21 cellular contexts compared by ENCODE assay signal in the genomic region with DNA sequence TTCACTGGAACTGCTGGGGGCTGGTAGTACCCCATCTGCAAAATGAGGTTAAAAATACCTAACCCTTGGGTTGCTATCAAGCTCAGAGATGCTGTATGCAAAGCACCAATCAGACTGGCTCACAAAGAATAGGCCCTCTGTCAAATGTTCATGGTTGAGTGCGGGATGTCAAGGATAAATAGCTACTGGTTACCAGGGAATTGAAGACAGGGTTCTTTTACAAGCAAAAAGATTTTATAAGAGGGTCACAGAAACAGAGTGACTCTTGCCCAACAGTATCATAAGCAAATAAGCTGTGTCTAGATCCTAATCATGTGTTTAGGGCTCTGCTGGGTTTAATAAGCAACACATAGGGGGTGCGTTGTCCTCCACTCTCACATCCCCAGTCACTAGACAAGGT. TPM values are rescaled to one million over a fixed set of nuclear protein-coding genes. Genes with fewer than 3 reads are reported as not detected.
A peak's percentile ranks its signal among the peaks of the same experiment; 100 is the strongest.
DNase-seq lines count a peak whose midpoint lies in the region; ATAC-seq and TF ChIP-seq lines count a peak whose summit lies in the region.
"Had no signal": no experiment of that assay in that cellular context is flagged by ENCODE, and none has a peak within 500 bp of the region (broad histone marks: within the 10 kb centered on the region; RNA-seq: fewer than 3 reads in every experiment).

No MANE protein-coding gene starts in this region.

- no peak overlapping the region for H3K4me3 ChIP-seq in BLaER1 treated with 17β-estradiol and CSF1 and Interleukin-3, amounts not matched to agents 10 nM and 100 nM
- peak overlapping the region; percentile 55 for H3K4me3 ChIP-seq in Karpas-422 (ENCODE audit: low read length)
- no peak overlapping the region for H3K4me3 ChIP-seq in CD8-positive, alpha-beta memory T cell (ENCODE audit: low read length)
- H3K4me3 ChIP-seq: GM23248, SK-N-MC had no signal

- H3K27ac ChIP-seq in BLaER1 treated with 17β-estradiol and CSF1 and Interleukin-3, amounts not matched to agents 10 nM and 100 nM = peak overlapping the region in 3 of 11 experiments; percentile 4 to 88 (median 28); a peak in 3 of 22 replicates
- H3K27ac ChIP-seq in Karpas-422 (ENCODE audit: low read length) = peak overlapping the region; percentile 99
- no peak overlapping the region for H3K27ac ChIP-seq in CD8-positive, alpha-beta memory T cell (ENCODE audit: low read depth, low read length)
- H3K27ac ChIP-seq: C4-2B, GM23248, SK-N-MC had no signal

- H3K79me2 ChIP-seq in Karpas-422 (ENCODE audit: low read length) = peaks cover 84% of the 10 kb centered on the region

- peak overlapping the region; percentile 40 for H3K27ac Mint-ChIP-seq in memory B cell
- no peak overlapping the region for H3K27ac Mint-ChIP-seq in CD8-positive, alpha-beta memory T cell

- H3K9me2 ChIP-seq in Karpas-422 (replicated peaks; ENCODE audit: insufficient read depth, low read length) = no peaks in the 10 kb centered on the region

- H3K4me2 ChIP-seq in BLaER1 treated with 17β-estradiol and CSF1 and Interleukin-3, amounts not matched to agents 10 nM and 100 nM = peak overlapping the region; percentile 84 to 95 (median 90)
- H3K4me2 ChIP-seq in Karpas-422 (ENCODE audit: low read depth, low read length, poor library complexity, severe bottlenecking) = peak overlapping the region; percentile 88

- H3K36me3 Mint-ChIP-seq in memory B cell = peaks cover 20% of the 10 kb centered on the region
- H3K36me3 Mint-ChIP-seq in CD8-positive, alpha-beta memory T cell = no peaks in the 10 kb centered on the region

- H3K27me3 Mint-ChIP-seq in memory B cell = no peaks in the 10 kb centered on the region
- H3K27me3 Mint-ChIP-seq in CD8-positive, alpha-beta memory T cell = peaks cover 16 to 26% of the 10 kb centered on the region in 2 donors

- peaks cover 7 to 100% (median 49%) of the 10 kb centered on the region in 11 experiments; a peak in 18 of 22 replicates for H4K20me1 ChIP-seq in BLaER1 treated with 17β-estradiol and CSF1 and Interleukin-3, amounts not matched to agents 10 nM and 100 nM
- H4K20me1 ChIP-seq in Karpas-422 (ENCODE audit: insufficient read depth, low read depth, low read length) = no peaks in the 10 kb centered on the region

- H3K27me3 ChIP-seq in BLaER1 treated with 17β-estradiol and CSF1 and Interleukin-3, amounts not matched to agents 10 nM and 100 nM = no peaks in the 10 kb centered on the region
- H3K27me3 ChIP-seq in Karpas-422 (ENCODE audit: low read length) = no peaks in the 10 kb centered on the region
- no peaks in the 10 kb centered on the region for H3K27me3 ChIP-seq in CD8-positive, alpha-beta memory T cell (ENCODE audit: insufficient read depth, low read length, poor library complexity, severe bottlenecking)

- DNase-seq in Karpas-422 (peak; percentile 97), memory B cell (ENCODE audit: low spot score in 2 of 2) (no peak), NCI-H2196 (lab: John Stamatoyannopoulos, UW; ENCODE audit: unreplicated experiment) (no peak), RPMI8226 (no peak), NCI-H2081 (lab: John Stamatoyannopoulos, UW) (no peak)
- DNase-seq in CD8-positive, alpha-beta memory T cell = no peak
- DNase-seq: Caco-2, DMS153, EL, GM23248, KG1, NCI-H1092 treated with DMSO at 0.1 percent for 48 hours, NCI-H1694 treated with DMSO at 0.1 percent for 48 hours, NCI-H446, NCI-H748 treated with DMSO at 0.1 percent for 48 hours, T-helper 1 cell had no signal

- no peaks in the 10 kb centered on the region for H3K9me3 Mint-ChIP-seq in memory B cell
- peaks cover 0 to 6% (median 2%) of the 10 kb centered on the region in 5 donors for H3K9me3 Mint-ChIP-seq in CD8-positive, alpha-beta memory T cell

- peak overlapping the region; percentile 39 for H3K4me3 Mint-ChIP-seq in memory B cell
- H3K4me3 Mint-ChIP-seq in CD8-positive, alpha-beta memory T cell = no peak overlapping the region

- H3K4me1 Mint-ChIP-seq in memory B cell = peaks cover 71% of the 10 kb centered on the region
- H3K4me1 Mint-ChIP-seq in CD8-positive, alpha-beta memory T cell = peaks cover 6 to 9% (median 9%) of the 10 kb centered on the region in 3 donors

- no peak for ATAC-seq in memory B cell (ENCODE audit: low read depth)
- ATAC-seq: Right ventricle myocardium inferior had no signal

- H3K9ac ChIP-seq in BLaER1 treated with 17β-estradiol and CSF1 and Interleukin-3, amounts not matched to agents 10 nM and 100 nM = no peak overlapping the region
- H3K9ac ChIP-seq in Karpas-422 (ENCODE audit: low read length) = peak overlapping the region; percentile 73
- H3K9ac ChIP-seq: GM23248 had no signal

- peaks cover 1 to 22% (median 16%) of the 10 kb centered on the region in 11 experiments; a peak in 20 of 22 replicates for H3K9me3 ChIP-seq in BLaER1 treated with 17β-estradiol and CSF1 and Interleukin-3, amounts not matched to agents 10 nM and 100 nM (replicated peaks in 1 of 11)
- peaks cover 5% of the 10 kb centered on the region for H3K9me3 ChIP-seq in Karpas-422 (ENCODE audit: low read length)
- no peaks in the 10 kb centered on the region for H3K9me3 ChIP-seq in CD8-positive, alpha-beta memory T cell (ENCODE audit: low read length)
- H3K9me3 ChIP-seq: Caco-2 had no signal

- TF ChIP-seq POLR2A in Raji (IDR thresholded peaks at IDR 0.05; ENCODE audit: insufficient read depth, low read depth, low read length) = 0 out of 2 replicates have a peak, but pooled peaks have one; percentile 2

- POLR2A ChIA-PET in CD8-positive, alpha-beta memory T cell (lab: Charles Lee) = no interaction called here

- H3K36me3 ChIP-seq in BLaER1 treated with 17β-estradiol and CSF1 and Interleukin-3, amounts not matched to agents 10 nM and 100 nM = peaks cover 39 to 70% (median 57%) of the 10 kb centered on the region in 11 experiments
- H3K36me3 ChIP-seq in Karpas-422 (ENCODE audit: insufficient read depth, low read length) = peaks cover 31% of the 10 kb centered on the region
- no peaks in the 10 kb centered on the region for H3K36me3 ChIP-seq in CD8-positive, alpha-beta memory T cell (ENCODE audit: insufficient read depth, low read length)

- CTCF ChIA-PET in CD8-positive, alpha-beta memory T cell (lab: Charles Lee) = interaction anchor here (1.3 kb wide), 1 partner anchor 18 kb away, joined by 3 read pairs; no protein-coding TSS in a partner anchor

- no peak overlapping the region for H2AFZ ChIP-seq in Karpas-422 (ENCODE audit: low read length)
- H2AFZ ChIP-seq: GM23248 had no signal

- H3K4me1 ChIP-seq in BLaER1 treated with 17β-estradiol and CSF1 and Interleukin-3, amounts not matched to agents 10 nM and 100 nM = peaks cover 62 to 100% (median 68%) of the 10 kb centered on the region in 10 experiments
- peaks cover 77% of the 10 kb centered on the region for H3K4me1 ChIP-seq in Karpas-422 (ENCODE audit: low read length)
- H3K4me1 ChIP-seq in CD8-positive, alpha-beta memory T cell (ENCODE audit: insufficient read depth, low read length) = peaks cover 14% of the 10 kb centered on the region
- H3K4me1 ChIP-seq: Caco-2 had no signal

RNA-seq across cellular contexts. Expression of gene SYK, which starts 11.9 kb away (rescaled TPM):
- total RNA-seq in Karpas-422 (2014; rRNA removed; shearing (Covaris generic); ENCODE audit: low replicate concordance) = 151 and 216 TPM in 2 replicates
- total RNA-seq in CD8-positive, alpha-beta memory T cell = under 1 TPM; 0.55 to 0.73 TPM
- 0.56 TPM for polyA plus RNA-seq in CD8-positive, alpha-beta memory T cell
- total RNA-seq: GM23248 had no signal
- polyA plus RNA-seq: GM23248 had no signal

Comparison
In these comparisons a context has a peak if more than half of its experiments do, and no peak if none do; other contexts are left out.
1. RNA of gene SYK, which starts 11.9 kb away (total RNA-seq): 151 to 216 TPM in Karpas-422; 0.55 to 0.73 TPM in CD8-positive, alpha-beta memory T cell; every median in the first group is over 10 times any median in the second.